Comparison of ENCODE assay signal across 24 cellular contexts in genomic region chr15:101067660-101068522, GRCh38.
DNase-seq lines count a peak whose midpoint lies in the region; ATAC-seq, FAIRE-seq and TF ChIP-seq lines count a peak whose summit lies in the region.
"Had no signal": no experiment of that assay in that cellular context is flagged by ENCODE, and none has a peak within 500 bp of the region (broad histone marks: within the 10 kb centered on the region; RNA-seq: fewer than 3 reads in every experiment).

No MANE protein-coding gene starts in this region.

- H4K8ac ChIP-seq in H1 (ENCODE audit: extremely low read depth, insufficient read depth, low read length): peak overlapping the region; percentile 76

- peak overlapping the region; percentile 99 for H2AK5ac ChIP-seq in H1 (ENCODE audit: low read depth, low read length)

- H4K5ac ChIP-seq in H1 (ENCODE audit: insufficient read length, low read depth, low read length): peak overlapping the region; percentile 64

- peak overlapping the region; percentile 98 for H2BK20ac ChIP-seq in H1 (ENCODE audit: low read length)

- TF ChIP-seq EP300 in H1 (IDR thresholded peaks at IDR 0.05; ENCODE audit: borderline replicate concordance in 1 of 2, low read depth in 2 of 2, low read length in 2 of 2): no peak

- H3K27me3 ChIP-seq in H1 (replicated peaks in 1 of 4; ENCODE audit: control insufficient read depth in 3 of 4, extremely low read depth in 1 of 4, insufficient read depth in 3 of 4, low read length in 3 of 4) (no peaks in the 10 kb centered on the region), uterus (no peaks in the 10 kb centered on the region)
- H3K27me3 ChIP-seq: adrenal gland, heart left ventricle, ovary, sigmoid colon had no signal

- peak overlapping the region; percentile 99 for H3K4ac ChIP-seq in H1 (replicated peaks; ENCODE audit: insufficient read length, low read depth, low read length)

- TF ChIP-seq CTCF in RWPE1 (conservative IDR thresholded peaks at IDR 0.05; ENCODE audit: low read depth) (no peak), H1 (IDR thresholded peaks at IDR 0.05; ENCODE audit: control extremely low read depth in 1 of 3, insufficient read depth in 1 of 3, low read depth in 1 of 3, low read length in 3 of 3) (no peak), mucosa of descending colon (IDR thresholded peaks at IDR 0.05) (no peak), uterus (IDR thresholded peaks at IDR 0.05) (no peak)

- peak overlapping the region; percentile 100 for H2BK5ac ChIP-seq in H1 (ENCODE audit: low read depth, low read length)

- H3K23ac ChIP-seq in H1 (ENCODE audit: insufficient read length): peak overlapping the region; percentile 3

- ATAC-seq in mucosa of descending colon (no peak), esophagus mucosa (no peak)
- ATAC-seq: activated CD4-positive, CD25-positive, alpha-beta regulatory T cell treated with anti-CD3 and anti-CD28 coated beads, Interleukin-2, amount 50 U/mL, for 24 hours; activated T-helper 17 cell treated with anti-CD3 and anti-CD28 coated beads, Interleukin-2, amount 50 U/mL, for 72 hours; HCT116; left colon; PC-3 had no signal

- intact Hi-C loops in mucosa of descending colon (cut with DNase I, micrococcal nuclease): no loop called here
- intact Hi-C loops in uterus (cut with DNase I; ENCODE audit: low total_unique reads): no loop called here

- peak; percentile 70 for FAIRE-seq in H1 (lab: Jason Lieb, UNC)

- peak overlapping the region; percentile 65 to 69 for H3K4me2 ChIP-seq in H1 (ENCODE audit: insufficient read depth in 1 of 2, low read depth in 2 of 2, low read length in 2 of 2)
- H3K4me2 ChIP-seq: SK-N-SH had no signal

- TF ChIP-seq RAD21 in H1 (IDR thresholded peaks at IDR 0.05 in 1 of 2, conservative IDR thresholded peaks at IDR 0.05 in 1 of 2; ENCODE audit: low read depth in 2 of 2, low read length in 2 of 2): no peak

- no peaks in the 10 kb centered on the region; the same call in 1 of the 2 replicates for H3K23me2 ChIP-seq in H1 (ENCODE audit: low read depth, low read length)

- no peak overlapping the region for H3K14ac ChIP-seq in H1 (ENCODE audit: insufficient read length)

- TF ChIP-seq POLR2A in H1 (IDR thresholded peaks at IDR 0.05; ENCODE audit: control extremely low read depth in 1 of 2, low read depth in 2 of 2, low read length in 2 of 2) (peak in 1 of 2 experiments; percentile 44; a peak in 2 of 3 replicates), uterus (IDR thresholded peaks at IDR 0.05) (no peak)

- peak overlapping the region in 3 of 4 experiments; percentile 35 to 57 (median 43); a peak in 6 of 7 replicates for H3K9ac ChIP-seq in H1 (replicated peaks in 1 of 4; ENCODE audit: extremely low read depth in 1 of 4, low read depth in 3 of 4, low read length in 3 of 4)
- H3K9ac ChIP-seq: SK-N-SH had no signal

- H3K27ac ChIP-seq in RWPE1 (peak overlapping the region; percentile 65), H1 (ENCODE audit: low read depth, low read length) (peak overlapping the region; percentile 92), uterus (peak overlapping the region; percentile 67 to 75)

- 69% methylated on average over 14 of the region's 14 CpGs; no CpG with 5 or more reads in 1 of the 2 experiments for WGBS in H1 (ENCODE audit: extremely low coverage in 1 of 2, insufficient coverage in 1 of 2, insufficient read length in 1 of 2, insufficient replicate concordance in 2 of 2, low coverage in 1 of 2, low lambda C conversion rate in 2 of 2, missing lambda C conversion rate in 1 of 2), 2 experiments

- no peaks in the 10 kb centered on the region for H4K20me1 ChIP-seq in H1 (replicated peaks in 1 of 2; ENCODE audit: control insufficient read depth in 1 of 2, insufficient read depth in 2 of 2, low read length in 2 of 2)

- no peaks in the 10 kb centered on the region for H3K36me3 ChIP-seq in H1 (ENCODE audit: control insufficient read depth in 2 of 4, insufficient read depth in 4 of 4, low read length in 3 of 4)
- H3K36me3 ChIP-seq in mucosa of descending colon (ENCODE audit: low read depth): no peaks in the 10 kb centered on the region
- no peaks in the 10 kb centered on the region for H3K36me3 ChIP-seq in uterus
- H3K36me3 ChIP-seq: adrenal gland, ovary had no signal

- peak overlapping the region; percentile 99 for H4K91ac ChIP-seq in H1 (replicated peaks; ENCODE audit: insufficient read length, low read length)

- no peak for DNase-seq in RWPE1 (ENCODE audit: low spot score)
- DNase-seq in H1 (ENCODE audit: low read depth in 1 of 2, low spot score in 2 of 2): no peak
- peak in 2 of 3 donors; percentile 11 to 40 for DNase-seq in mucosa of descending colon
- DNase-seq in uterus: no peak
- no peak for DNase-seq in hepatic stellate cell (ENCODE audit: low spot score)
- DNase-seq in hippocampal formation (lab: John Stamatoyannopoulos, UW): no peak
- DNase-seq: adrenal gland; central memory CD4-positive, alpha-beta T cell; COR-L47; effector CD8-positive, alpha-beta T cell; Karpas-422; NCI-H1105; NCI-H69; PC-3; sigmoid colon; SK-N-SH; stimulated activated CD4-positive, alpha-beta T cell treated with anti-CD3 and anti-CD28 coated beads, Interleukin-1b, Interleukin-23, amount 100 ng/mL, for 48 hours had no signal

- H2BK12ac ChIP-seq in H1 (ENCODE audit: low read depth, low read length): peak overlapping the region; percentile 99

- H3K79me2 ChIP-seq in H1 (ENCODE audit: control insufficient read depth in 1 of 2, insufficient read depth in 2 of 2, low read length in 2 of 2): no peaks in the 10 kb centered on the region

- H3K9me3 ChIP-seq in H1 (ENCODE audit: insufficient read depth in 2 of 2, low read depth in 1 of 2, low read length in 1 of 2): peaks cover 0 to 3% of the 10 kb centered on the region in 2 experiments; a peak in 1 of 4 replicates
- no peaks in the 10 kb centered on the region for H3K9me3 ChIP-seq in mucosa of descending colon
- H3K9me3 ChIP-seq in uterus: no peaks in the 10 kb centered on the region
- H3K9me3 ChIP-seq: adrenal gland, heart left ventricle, ovary, sigmoid colon, SK-N-SH had no signal

- H2BK15ac ChIP-seq in H1 (ENCODE audit: low read length): peak overlapping the region; percentile 22

- H3K4me1 ChIP-seq in H1 (replicated peaks in 1 of 4; ENCODE audit: control insufficient read depth in 3 of 4, insufficient read depth in 4 of 4, low read length in 3 of 4) (peaks cover 25 to 54% (median 39%) of the 10 kb centered on the region in 4 experiments), mucosa of descending colon (ENCODE audit: low read depth) (no peaks in the 10 kb centered on the region), uterus (no peaks in the 10 kb centered on the region)

- H3K4me3 ChIP-seq in H1 (ENCODE audit: extremely low read depth in 1 of 4, insufficient read depth in 2 of 4, low read depth in 3 of 4, low read length in 4 of 4): peak overlapping the region in 3 of 4 experiments; percentile 26 to 44 (median 34); a peak in 3 of 8 replicates
- H3K4me3 ChIP-seq in mucosa of descending colon: no peak overlapping the region
- no peak overlapping the region for H3K4me3 ChIP-seq in uterus
- H3K4me3 ChIP-seq: adrenal gland, heart left ventricle, ovary, sigmoid colon had no signal

- CTCF ChIA-PET in RWPE1 (lab: Yijun Ruan, JAX) (interaction anchor here (0.5 to 2.6 kb wide), 2 partner anchors 20 to 417 kb away, joined by 3 to 9 read pairs; no protein-coding TSS in a partner anchor), H1 (lab: Charles Lee; ENCODE audit: partially characterized antibody) (interaction anchor here (0.6 to 6.0 kb wide), 33 partner anchors 11 to 550 kb away, joined by 3 to 39 read pairs (median 4); no protein-coding TSS in a partner anchor)

- peak overlapping the region; percentile 94 for H3K56ac ChIP-seq in H1 (replicated peaks; ENCODE audit: insufficient read length, low read depth, low read length)

- POLR2A ChIA-PET in RWPE1 (lab: Yijun Ruan, JAX; ENCODE audit: low non-redundant PET) (interaction anchor here (0.6 kb wide), 1 partner anchor 208 kb away, joined by 7 read pairs; no protein-coding TSS in a partner anchor), H1 (lab: Charles Lee; ENCODE audit: partially characterized antibody) (interaction anchor here (1.4 to 4.7 kb wide), 11 partner anchors 9 to 184 kb away, joined by 3 to 14 read pairs (median 7); partner anchors contain the start of gene CHSY1)

- H3K79me1 ChIP-seq in H1 (ENCODE audit: low read depth, low read length): no peaks in the 10 kb centered on the region

- H2BK120ac ChIP-seq in H1 (replicated peaks; ENCODE audit: low read depth, low read length): peak overlapping the region; percentile 100

- peak overlapping the region; percentile 97 for H3K18ac ChIP-seq in H1 (ENCODE audit: extremely low read depth, low read length)

- H2AFZ ChIP-seq in H1 (ENCODE audit: low read length): no peak overlapping the region

TF ChIP-seq in H1, 55 proteins besides CTCF, POLR2A, EP300 and RAD21:
- no peak for TF ChIP-seq CHD2 (IDR thresholded peaks at IDR 0.05; ENCODE audit: low read length)
- TF ChIP-seq RXRA (IDR thresholded peaks at IDR 0.05; ENCODE audit: insufficient read depth, low read depth, low read length): no peak
- no peak for TF ChIP-seq KDM5A (IDR thresholded peaks at IDR 0.05; ENCODE audit: low read length)
- no peak for TF ChIP-seq SAP30 (IDR thresholded peaks at IDR 0.05; ENCODE audit: insufficient read depth, insufficient replicate concordance, low read length)
- TF ChIP-seq ZNF274 (IDR thresholded peaks at IDR 0.05; ENCODE audit: borderline replicate concordance, extremely low read depth, low read length): no peak
- no peak for TF ChIP-seq MAFK (IDR thresholded peaks at IDR 0.05; ENCODE audit: low read depth, low read length)
- no peak for TF ChIP-seq ASH2L (IDR thresholded peaks at IDR 0.05; ENCODE audit: low read length)
- no peak for TF ChIP-seq EZH2 (IDR thresholded peaks at IDR 0.05; ENCODE audit: low read depth, low read length, severe bottlenecking)
- no peak for TF ChIP-seq CBX5 (IDR thresholded peaks at IDR 0.05; ENCODE audit: low read depth, low read length)
- TF ChIP-seq YY1 (IDR thresholded peaks at IDR 0.05; ENCODE audit: low read depth, low read length): no peak
- no peak for TF ChIP-seq EGR1 (IDR thresholded peaks at IDR 0.05; ENCODE audit: borderline replicate concordance, low read depth, low read length)
- TF ChIP-seq SRF (IDR thresholded peaks at IDR 0.05; ENCODE audit: low read depth, low read length): no peak

Comparison
In these comparisons a context has a peak if more than half of its experiments do, and no peak if none do; other contexts are left out.
1. DNase-seq: peak in mucosa of descending colon (2 of 3); none in RWPE1 (single experiment), H1 (0 of 2), uterus (0 of 2), hepatic stellate cell (single experiment) and hippocampal formation (0 of 2).
2. H3K4me3 ChIP-seq: peak in H1 (3 of 4); none in mucosa of descending colon (single experiment) and uterus (0 of 2).
3. Peak in every context shown above with its lines, with median percentiles within 50 percentile points of each other: H3K27ac ChIP-seq.